1 cellular context compared by ENCODE assay signal in the genomic region with DNA sequence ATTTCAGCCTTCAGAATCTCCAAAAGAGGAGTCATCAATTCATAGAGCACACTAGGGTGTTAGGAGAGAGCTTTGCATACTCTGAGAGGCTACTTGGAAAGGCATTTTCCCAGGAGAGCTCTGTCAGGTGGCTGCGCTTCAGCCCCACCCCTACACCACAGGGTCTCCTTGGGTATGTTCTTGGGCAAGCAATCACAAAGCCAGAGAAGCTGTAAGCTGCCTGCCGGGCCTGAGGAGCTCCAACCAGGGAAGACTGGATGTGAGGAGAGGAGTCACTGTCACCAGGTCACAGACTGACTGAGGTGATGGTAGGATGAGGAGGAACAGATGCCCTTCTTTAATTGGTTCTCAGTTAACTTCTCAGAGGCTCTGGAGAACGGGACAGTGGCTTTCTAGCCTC.
TF ChIP-seq lines count a peak whose summit lies in the region.

No MANE protein-coding gene starts in this region.

TF ChIP-seq in GM23338, 12 proteins besides CTCF, POLR2A, EP300 and RAD21:
- TF ChIP-seq, protein P1, sequence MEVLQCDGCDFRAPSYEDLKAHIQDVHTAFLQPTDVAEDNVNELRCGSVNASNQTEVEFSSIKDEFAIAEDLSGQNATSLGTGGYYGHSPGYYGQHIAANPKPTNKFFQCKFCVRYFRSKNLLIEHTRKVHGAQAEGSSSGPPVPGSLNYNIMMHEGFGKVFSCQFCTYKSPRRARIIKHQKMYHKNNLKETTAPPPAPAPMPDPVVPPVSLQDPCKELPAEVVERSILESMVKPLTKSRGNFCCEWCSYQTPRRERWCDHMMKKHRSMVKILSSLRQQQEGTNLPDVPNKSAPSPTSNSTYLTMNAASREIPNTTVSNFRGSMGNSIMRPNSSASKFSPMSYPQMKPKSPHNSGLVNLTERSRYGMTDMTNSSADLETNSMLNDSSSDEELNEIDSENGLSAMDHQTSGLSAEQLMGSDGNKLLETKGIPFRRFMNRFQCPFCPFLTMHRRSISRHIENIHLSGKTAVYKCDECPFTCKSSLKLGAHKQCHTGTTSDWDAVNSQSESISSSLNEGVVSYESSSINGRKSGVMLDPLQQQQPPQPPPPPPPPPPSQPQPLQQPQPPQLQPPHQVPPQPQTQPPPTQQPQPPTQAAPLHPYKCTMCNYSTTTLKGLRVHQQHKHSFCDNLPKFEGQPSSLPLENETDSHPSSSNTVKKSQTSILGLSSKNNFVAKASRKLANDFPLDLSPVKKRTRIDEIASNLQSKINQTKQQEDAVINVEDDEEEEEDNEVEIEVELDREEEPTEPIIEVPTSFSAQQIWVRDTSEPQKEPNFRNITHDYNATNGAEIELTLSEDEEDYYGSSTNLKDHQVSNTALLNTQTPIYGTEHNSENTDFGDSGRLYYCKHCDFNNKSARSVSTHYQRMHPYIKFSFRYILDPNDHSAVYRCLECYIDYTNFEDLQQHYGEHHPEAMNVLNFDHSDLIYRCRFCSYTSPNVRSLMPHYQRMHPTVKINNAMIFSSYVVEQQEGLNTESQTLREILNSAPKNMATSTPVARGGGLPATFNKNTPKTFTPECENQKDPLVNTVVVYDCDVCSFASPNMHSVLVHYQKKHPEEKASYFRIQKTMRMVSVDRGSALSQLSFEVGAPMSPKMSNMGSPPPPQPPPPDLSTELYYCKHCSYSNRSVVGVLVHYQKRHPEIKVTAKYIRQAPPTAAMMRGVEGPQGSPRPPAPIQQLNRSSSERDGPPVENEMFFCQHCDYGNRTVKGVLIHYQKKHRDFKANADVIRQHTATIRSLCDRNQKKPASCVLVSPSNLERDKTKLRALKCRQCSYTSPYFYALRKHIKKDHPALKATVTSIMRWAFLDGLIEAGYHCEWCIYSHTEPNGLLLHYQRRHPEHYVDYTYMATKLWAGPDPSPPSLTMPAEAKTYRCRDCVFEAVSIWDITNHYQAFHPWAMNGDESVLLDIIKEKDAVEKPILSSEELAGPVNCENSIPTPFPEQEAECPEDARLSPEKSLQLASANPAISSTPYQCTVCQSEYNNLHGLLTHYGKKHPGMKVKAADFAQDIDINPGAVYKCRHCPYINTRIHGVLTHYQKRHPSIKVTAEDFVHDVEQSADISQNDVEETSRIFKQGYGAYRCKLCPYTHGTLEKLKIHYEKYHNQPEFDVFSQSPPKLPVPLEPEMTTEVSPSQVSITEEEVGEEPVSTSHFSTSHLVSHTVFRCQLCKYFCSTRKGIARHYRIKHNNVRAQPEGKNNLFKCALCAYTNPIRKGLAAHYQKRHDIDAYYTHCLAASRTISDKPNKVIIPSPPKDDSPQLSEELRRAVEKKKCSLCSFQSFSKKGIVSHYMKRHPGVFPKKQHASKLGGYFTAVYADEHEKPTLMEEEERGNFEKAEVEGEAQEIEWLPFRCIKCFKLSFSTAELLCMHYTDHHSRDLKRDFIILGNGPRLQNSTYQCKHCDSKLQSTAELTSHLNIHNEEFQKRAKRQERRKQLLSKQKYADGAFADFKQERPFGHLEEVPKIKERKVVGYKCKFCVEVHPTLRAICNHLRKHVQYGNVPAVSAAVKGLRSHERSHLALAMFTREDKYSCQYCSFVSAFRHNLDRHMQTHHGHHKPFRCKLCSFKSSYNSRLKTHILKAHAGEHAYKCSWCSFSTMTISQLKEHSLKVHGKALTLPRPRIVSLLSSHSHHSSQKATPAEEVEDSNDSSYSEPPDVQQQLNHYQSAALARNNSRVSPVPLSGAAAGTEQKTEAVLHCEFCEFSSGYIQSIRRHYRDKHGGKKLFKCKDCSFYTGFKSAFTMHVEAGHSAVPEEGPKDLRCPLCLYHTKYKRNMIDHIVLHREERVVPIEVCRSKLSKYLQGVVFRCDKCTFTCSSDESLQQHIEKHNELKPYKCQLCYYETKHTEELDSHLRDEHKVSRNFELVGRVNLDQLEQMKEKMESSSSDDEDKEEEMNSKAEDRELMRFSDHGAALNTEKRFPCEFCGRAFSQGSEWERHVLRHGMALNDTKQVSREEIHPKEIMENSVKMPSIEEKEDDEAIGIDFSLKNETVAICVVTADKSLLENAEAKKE (CRISPR knock-in tag; IDR thresholded peaks at IDR 0.05): no peak
- TF ChIP-seq EZH2phosphoT487 (IDR thresholded peaks at IDR 0.05; ENCODE audit: unreplicated experiment): no peak
- TF ChIP-seq POLR2AphosphoS5 (IDR thresholded peaks at IDR 0.05; ENCODE audit: low read depth): no peak
- no peak for TF ChIP-seq JUNB (IDR thresholded peaks at IDR 0.05; ENCODE audit: unreplicated experiment)
- TF ChIP-seq, protein P2, sequence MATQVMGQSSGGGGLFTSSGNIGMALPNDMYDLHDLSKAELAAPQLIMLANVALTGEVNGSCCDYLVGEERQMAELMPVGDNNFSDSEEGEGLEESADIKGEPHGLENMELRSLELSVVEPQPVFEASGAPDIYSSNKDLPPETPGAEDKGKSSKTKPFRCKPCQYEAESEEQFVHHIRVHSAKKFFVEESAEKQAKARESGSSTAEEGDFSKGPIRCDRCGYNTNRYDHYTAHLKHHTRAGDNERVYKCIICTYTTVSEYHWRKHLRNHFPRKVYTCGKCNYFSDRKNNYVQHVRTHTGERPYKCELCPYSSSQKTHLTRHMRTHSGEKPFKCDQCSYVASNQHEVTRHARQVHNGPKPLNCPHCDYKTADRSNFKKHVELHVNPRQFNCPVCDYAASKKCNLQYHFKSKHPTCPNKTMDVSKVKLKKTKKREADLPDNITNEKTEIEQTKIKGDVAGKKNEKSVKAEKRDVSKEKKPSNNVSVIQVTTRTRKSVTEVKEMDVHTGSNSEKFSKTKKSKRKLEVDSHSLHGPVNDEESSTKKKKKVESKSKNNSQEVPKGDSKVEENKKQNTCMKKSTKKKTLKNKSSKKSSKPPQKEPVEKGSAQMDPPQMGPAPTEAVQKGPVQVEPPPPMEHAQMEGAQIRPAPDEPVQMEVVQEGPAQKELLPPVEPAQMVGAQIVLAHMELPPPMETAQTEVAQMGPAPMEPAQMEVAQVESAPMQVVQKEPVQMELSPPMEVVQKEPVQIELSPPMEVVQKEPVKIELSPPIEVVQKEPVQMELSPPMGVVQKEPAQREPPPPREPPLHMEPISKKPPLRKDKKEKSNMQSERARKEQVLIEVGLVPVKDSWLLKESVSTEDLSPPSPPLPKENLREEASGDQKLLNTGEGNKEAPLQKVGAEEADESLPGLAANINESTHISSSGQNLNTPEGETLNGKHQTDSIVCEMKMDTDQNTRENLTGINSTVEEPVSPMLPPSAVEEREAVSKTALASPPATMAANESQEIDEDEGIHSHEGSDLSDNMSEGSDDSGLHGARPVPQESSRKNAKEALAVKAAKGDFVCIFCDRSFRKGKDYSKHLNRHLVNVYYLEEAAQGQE (IDR thresholded peaks at IDR 0.05; ENCODE audit: unreplicated experiment): no peak
- TF ChIP-seq ZNF331 (CRISPR knock-in tag; IDR thresholded peaks at IDR 0.05; ENCODE audit: low read depth): no peak
- TF ChIP-seq, protein P3, sequence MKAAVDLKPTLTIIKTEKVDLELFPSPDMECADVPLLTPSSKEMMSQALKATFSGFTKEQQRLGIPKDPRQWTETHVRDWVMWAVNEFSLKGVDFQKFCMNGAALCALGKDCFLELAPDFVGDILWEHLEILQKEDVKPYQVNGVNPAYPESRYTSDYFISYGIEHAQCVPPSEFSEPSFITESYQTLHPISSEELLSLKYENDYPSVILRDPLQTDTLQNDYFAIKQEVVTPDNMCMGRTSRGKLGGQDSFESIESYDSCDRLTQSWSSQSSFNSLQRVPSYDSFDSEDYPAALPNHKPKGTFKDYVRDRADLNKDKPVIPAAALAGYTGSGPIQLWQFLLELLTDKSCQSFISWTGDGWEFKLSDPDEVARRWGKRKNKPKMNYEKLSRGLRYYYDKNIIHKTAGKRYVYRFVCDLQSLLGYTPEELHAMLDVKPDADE (IDR thresholded peaks at IDR 0.05): no peak
- TF ChIP-seq EZH2 (IDR thresholded peaks at IDR 0.05; ENCODE audit: low read depth, unreplicated experiment): no peak
- TF ChIP-seq ZNF114 (CRISPR knock-in tag; IDR thresholded peaks at IDR 0.05): no peak
- no peak for TF ChIP-seq NANOG (IDR thresholded peaks at IDR 0.05; ENCODE audit: borderline replicate concordance)
- no peak for TF ChIP-seq CREB1 (CRISPR knock-in tag; IDR thresholded peaks at IDR 0.05; ENCODE audit: low read depth)
- no peak for TF ChIP-seq STAT1 (IDR thresholded peaks at IDR 0.05; ENCODE audit: unreplicated experiment)
